In genomic region chr17:35130392-35130791, GRCh38 we compare ENCODE assay signal across 1 cellular context.
TF ChIP-seq lines count a peak whose summit lies in the region.

No MANE protein-coding gene starts in this region.

TF ChIP-seq in IMR-90, 13 proteins besides CTCF, POLR2A, EP300 and RAD21 (continued from another document):
- TF ChIP-seq ELK1 (IDR thresholded peaks at IDR 0.05; ENCODE audit: borderline replicate concordance, low read depth, low read length) (no peak), RFX5 (IDR thresholded peaks at IDR 0.05; ENCODE audit: low read depth, low read length) (no peak), MXI1 (IDR thresholded peaks at IDR 0.05; ENCODE audit: borderline replicate concordance, low read depth, low read length) (no peak), SMC3 (IDR thresholded peaks at IDR 0.05; ENCODE audit: low read depth, low read length) (no peak), NFE2L2 (IDR thresholded peaks at IDR 0.05; ENCODE audit: low read depth, low read length) (no peak), USF2 (IDR thresholded peaks at IDR 0.05; ENCODE audit: low read depth, low read length) (no peak), FOS (IDR thresholded peaks at IDR 0.05; ENCODE audit: low read depth, low read length) (no peak)
